In the genomic region with DNA sequence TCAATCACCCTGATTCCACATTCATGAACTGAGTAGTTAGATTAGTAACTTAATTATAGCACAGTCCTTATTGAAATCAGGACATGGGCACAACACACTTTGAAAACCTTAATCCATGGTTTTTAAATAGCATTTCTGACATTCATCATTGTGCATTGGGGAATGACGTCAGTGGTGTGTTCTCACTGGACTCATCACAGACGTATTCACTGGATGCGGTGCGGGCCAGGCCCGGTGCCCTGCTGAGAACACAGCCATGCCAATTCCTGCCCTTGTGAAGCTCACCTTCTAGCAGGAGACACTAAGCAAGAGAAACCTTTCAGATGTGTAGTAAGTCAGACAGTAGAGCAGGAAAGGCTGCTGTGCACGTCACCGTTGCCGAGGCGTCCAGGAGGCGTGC, we compare ENCODE assay signal across 13 cellular contexts. TPM values are rescaled to one million over a fixed set of nuclear protein-coding genes. Genes with fewer than 3 reads are reported as not detected.
DNase-seq lines count a peak whose midpoint lies in the region; ATAC-seq, FAIRE-seq and TF ChIP-seq lines count a peak whose summit lies in the region.
"Had no signal": no experiment of that assay in that cellular context is flagged by ENCODE, and none has a peak within 500 bp of the region (broad histone marks: within the 10 kb centered on the region; RNA-seq: fewer than 3 reads in every experiment).

No MANE protein-coding gene starts in this region.

- peak overlapping the region; percentile 61; the same call in 1 of the 2 replicates for H3K4me2 ChIP-seq in SK-N-SH
- H3K4me2 ChIP-seq in osteoblast (ENCODE audit: insufficient read depth, low read length), result peak overlapping the region; percentile 57

- H3K4me1 Mint-ChIP-seq in effector memory CD8-positive, alpha-beta T cell (ENCODE audit: low read depth in 2 of 2), result peaks cover 61 to 76% of the 10 kb centered on the region in 2 donors

- no peaks in the 10 kb centered on the region for H4K20me1 ChIP-seq in SK-N-SH (ENCODE audit: insufficient read depth)
- no peaks in the 10 kb centered on the region for H4K20me1 ChIP-seq in osteoblast (ENCODE audit: insufficient read depth, low read length)

- POLR2A ChIA-PET in SK-N-SH (lab: Yijun Ruan, JAX), result no interaction called here

- H3K79me2 ChIP-seq in SK-N-SH (ENCODE audit: insufficient read depth) (peaks cover 70% of the 10 kb centered on the region), osteoblast (ENCODE audit: insufficient read depth, low read length) (peaks cover 81% of the 10 kb centered on the region)

- H3K27me3 Mint-ChIP-seq in effector memory CD8-positive, alpha-beta T cell, result no peaks in the 10 kb centered on the region

- TF ChIP-seq EP300 in SK-N-SH (IDR thresholded peaks at IDR 0.05; ENCODE audit: borderline replicate concordance in 1 of 2, low read depth in 1 of 2, low read length in 1 of 2), result no peak

- H3K36me3 Mint-ChIP-seq in effector memory CD8-positive, alpha-beta T cell (ENCODE audit: insufficient read depth), result peaks cover 15% of the 10 kb centered on the region

- no peaks in the 10 kb centered on the region for H3K9me3 Mint-ChIP-seq in effector memory CD8-positive, alpha-beta T cell
- H3K9me3 Mint-ChIP-seq: endodermal cell had no signal

- no peaks in the 10 kb centered on the region for H3K9me2 ChIP-seq in SK-N-SH

- H3K36me3 ChIP-seq in SK-N-SH (replicated peaks in 1 of 2; ENCODE audit: control insufficient read depth in 1 of 2, insufficient read depth in 2 of 2, low read length in 1 of 2), result no peaks in the 10 kb centered on the region
- H3K36me3 ChIP-seq in RWPE2 (ENCODE audit: low read depth), result no peaks in the 10 kb centered on the region
- H3K36me3 ChIP-seq in osteoblast (ENCODE audit: insufficient read depth, low read length), result no peaks in the 10 kb centered on the region

- FAIRE-seq in RCC 7860 (lab: Jason Lieb, UNC), result no peak
- FAIRE-seq: GM12891 had no signal

- peak overlapping the region; percentile 2; the same call in 1 of the 2 replicates for H3K9ac ChIP-seq in SK-N-SH

- H3K4me3 ChIP-seq in SK-N-SH (ENCODE audit: low read depth in 2 of 2, low read length in 1 of 2) (no peak overlapping the region), RWPE2 (ENCODE audit: severe bottlenecking) (no peak overlapping the region), osteoblast (ENCODE audit: insufficient read depth, low read length) (no peak overlapping the region)

- H3K27me3 ChIP-seq in SK-N-SH (ENCODE audit: insufficient read depth) (no peaks in the 10 kb centered on the region), RWPE2 (ENCODE audit: insufficient read depth, poor library complexity, severe bottlenecking) (no peaks in the 10 kb centered on the region), osteoblast (ENCODE audit: insufficient read depth, low read length) (no peaks in the 10 kb centered on the region)

- peak overlapping the region; percentile 93 to 95 for H3K27ac Mint-ChIP-seq in effector memory CD8-positive, alpha-beta T cell
- H3K27ac Mint-ChIP-seq: endodermal cell had no signal

- H3K27ac ChIP-seq in SK-N-SH (ENCODE audit: low read depth in 2 of 2, low read length in 1 of 2), result peak overlapping the region in 1 of 2 experiments; percentile 71; a peak in 3 of 4 replicates
- H3K27ac ChIP-seq in RWPE2 (ENCODE audit: poor library complexity, severe bottlenecking), result peak overlapping the region; percentile 45
- H3K27ac ChIP-seq in osteoblast (ENCODE audit: low read depth, low read length), result peak overlapping the region; percentile 95
- H3K27ac ChIP-seq: 22Rv1 had no signal

- peaks cover 14% of the 10 kb centered on the region for H3F3A ChIP-seq in SK-N-SH (replicated peaks; ENCODE audit: insufficient read depth)

- CTCF ChIA-PET in SK-N-SH (lab: Yijun Ruan, JAX), result no interaction called here

- H3K9me3 ChIP-seq in SK-N-SH (no peaks in the 10 kb centered on the region), RWPE2 (ENCODE audit: severe bottlenecking) (no peaks in the 10 kb centered on the region), osteoblast (ENCODE audit: low read depth, low read length) (no peaks in the 10 kb centered on the region)

- TF ChIP-seq RAD21 in SK-N-SH (IDR thresholded peaks at IDR 0.05; ENCODE audit: low read length), result no peak

- H2AFZ ChIP-seq in SK-N-SH (ENCODE audit: low read depth), result no peak overlapping the region
- H2AFZ ChIP-seq in osteoblast (ENCODE audit: low read length), result no peak overlapping the region

- ATAC-seq in SK-N-SH treated with all-trans-retinoic acid at 6 μM for 48 hours (no peak), RWPE2 (ENCODE audit: low read depth) (no peak), GM18861 (IDR thresholded peaks at IDR 0.05; ENCODE audit: unreplicated experiment) (no peak)
- no peak for ATAC-seq in effector memory CD8-positive, alpha-beta T cell (replicated peaks)

- H3K4me1 ChIP-seq in SK-N-SH (ENCODE audit: control insufficient read depth in 1 of 2, insufficient read depth in 2 of 2, low read depth in 1 of 2, low read length in 1 of 2) (peaks cover 13 to 30% of the 10 kb centered on the region in 2 experiments; a peak in 2 of 4 replicates), RWPE2 (ENCODE audit: insufficient read depth, poor library complexity, severe bottlenecking) (peaks cover 20% of the 10 kb centered on the region), osteoblast (ENCODE audit: insufficient read depth, low read length) (peaks cover 43% of the 10 kb centered on the region)

- WGBS in SK-N-SH (ENCODE audit: low lambda C conversion rate), result 85% methylated on average over 10 of the region's 10 CpGs

- peak overlapping the region in 1 of 2 donors; percentile 50 for H3K4me3 Mint-ChIP-seq in effector memory CD8-positive, alpha-beta T cell
- H3K4me3 Mint-ChIP-seq: endodermal cell had no signal

- TF ChIP-seq CTCF in SK-N-SH (IDR thresholded peaks at IDR 0.05) (no peak), RWPE2 (IDR thresholded peaks at IDR 0.05; ENCODE audit: poor library complexity, severe bottlenecking) (no peak), osteoblast (IDR thresholded peaks at IDR 0.05; ENCODE audit: extremely low read depth, low read depth, low read length) (no peak)

- DNase-seq in SK-N-SH, result no peak
- no peak for DNase-seq in RWPE2 (ENCODE audit: low spot score)
- DNase-seq in effector memory CD8-positive, alpha-beta T cell, result no peak
- DNase-seq in osteoblast (ENCODE audit: insufficient read length, low spot score, missing footprints), result no peak
- DNase-seq in RCC 7860 (ENCODE audit: low spot score), result no peak
- DNase-seq in NCI-H1694 (lab: John Stamatoyannopoulos, UW), result no peak
- DNase-seq: DMS79, MM.1S had no signal

TF ChIP-seq in SK-N-SH, 30 proteins besides CTCF, POLR2A, EP300 and RAD21 (continues in another document):
- TF ChIP-seq NRF1 (IDR thresholded peaks at IDR 0.05; ENCODE audit: low read depth, low read length) (no peak), FOSL2 (IDR thresholded peaks at IDR 0.05; ENCODE audit: borderline replicate concordance, low read depth) (no peak), USF2 (IDR thresholded peaks at IDR 0.05; ENCODE audit: borderline replicate concordance, low read depth, low read length) (no peak), NFIC (IDR thresholded peaks at IDR 0.05; ENCODE audit: borderline replicate concordance) (no peak), PBX3 (IDR thresholded peaks at IDR 0.05) (no peak)

TF ChIP-seq in SK-N-SH treated with all-trans-retinoic acid at 6 μM for 48 hours, 23 proteins besides CTCF, POLR2A, EP300 and RAD21 (continues in another document):
- TF ChIP-seq ESRRG (CRISPR knock-in tag; IDR thresholded peaks at IDR 0.05), result no peak
- TF ChIP-seq, protein P1, sequence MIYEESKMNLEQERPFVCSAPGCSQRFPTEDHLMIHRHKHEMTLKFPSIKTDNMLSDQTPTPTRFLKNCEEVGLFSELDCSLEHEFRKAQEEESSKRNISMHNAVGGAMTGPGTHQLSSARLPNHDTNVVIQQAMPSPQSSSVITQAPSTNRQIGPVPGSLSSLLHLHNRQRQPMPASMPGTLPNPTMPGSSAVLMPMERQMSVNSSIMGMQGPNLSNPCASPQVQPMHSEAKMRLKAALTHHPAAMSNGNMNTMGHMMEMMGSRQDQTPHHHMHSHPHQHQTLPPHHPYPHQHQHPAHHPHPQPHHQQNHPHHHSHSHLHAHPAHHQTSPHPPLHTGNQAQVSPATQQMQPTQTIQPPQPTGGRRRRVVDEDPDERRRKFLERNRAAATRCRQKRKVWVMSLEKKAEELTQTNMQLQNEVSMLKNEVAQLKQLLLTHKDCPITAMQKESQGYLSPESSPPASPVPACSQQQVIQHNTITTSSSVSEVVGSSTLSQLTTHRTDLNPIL (CRISPR knock-in tag; IDR thresholded peaks at IDR 0.05; ENCODE audit: low read depth), result no peak
- TF ChIP-seq GLIS3 (CRISPR knock-in tag; IDR thresholded peaks at IDR 0.05), result no peak
- TF ChIP-seq, protein P2, sequence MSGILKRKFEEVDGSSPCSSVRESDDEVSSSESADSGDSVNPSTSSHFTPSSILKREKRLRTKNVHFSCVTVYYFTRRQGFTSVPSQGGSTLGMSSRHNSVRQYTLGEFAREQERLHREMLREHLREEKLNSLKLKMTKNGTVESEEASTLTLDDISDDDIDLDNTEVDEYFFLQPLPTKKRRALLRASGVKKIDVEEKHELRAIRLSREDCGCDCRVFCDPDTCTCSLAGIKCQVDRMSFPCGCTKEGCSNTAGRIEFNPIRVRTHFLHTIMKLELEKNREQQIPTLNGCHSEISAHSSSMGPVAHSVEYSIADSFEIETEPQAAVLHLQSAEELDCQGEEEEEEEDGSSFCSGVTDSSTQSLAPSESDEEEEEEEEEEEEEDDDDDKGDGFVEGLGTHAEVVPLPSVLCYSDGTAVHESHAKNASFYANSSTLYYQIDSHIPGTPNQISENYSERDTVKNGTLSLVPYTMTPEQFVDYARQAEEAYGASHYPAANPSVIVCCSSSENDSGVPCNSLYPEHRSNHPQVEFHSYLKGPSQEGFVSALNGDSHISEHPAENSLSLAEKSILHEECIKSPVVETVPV (CRISPR knock-in tag; IDR thresholded peaks at IDR 0.05), result no peak
- TF ChIP-seq ZFP30 (CRISPR knock-in tag; IDR thresholded peaks at IDR 0.05), result no peak
- no peak for TF ChIP-seq PPARA (CRISPR knock-in tag; IDR thresholded peaks at IDR 0.05; ENCODE audit: borderline replicate concordance)
- TF ChIP-seq RARB (CRISPR knock-in tag; IDR thresholded peaks at IDR 0.05), result no peak
- no peak for TF ChIP-seq ZFP3 (CRISPR knock-in tag; IDR thresholded peaks at IDR 0.05)
- TF ChIP-seq ZNF8 (CRISPR knock-in tag; IDR thresholded peaks at IDR 0.05), result no peak
- no peak for TF ChIP-seq ISL1 (CRISPR knock-in tag; IDR thresholded peaks at IDR 0.05)

RNA-seq across cellular contexts. Expression of gene BANP, which starts 12.8 kb away (rescaled TPM):
- 15.0 and 16.8 TPM in 2 replicates for polyA plus RNA-seq in SK-N-SH (2012; rRNA removed)
- polyA plus RNA-seq in SK-N-SH (2012; cell fraction: cytosol; rRNA removed), result 9.8 and 11.1 TPM in 2 replicates
- polyA plus RNA-seq in SK-N-SH (2012; cell fraction: nucleus; rRNA removed), result 42.8 and 46.7 TPM in 2 replicates
- 20.3 and 23.5 TPM in 2 replicates for total RNA-seq in osteoblast

RNA-seq across cellular contexts. Expression of gene CA5A, which starts 27.7 kb away (rescaled TPM):
- not detected in 2 replicates for polyA plus RNA-seq in SK-N-SH (2012; rRNA removed)
- polyA plus RNA-seq in SK-N-SH (2012; cell fraction: cytosol; rRNA removed), result not detected in 2 replicates
- polyA plus RNA-seq in SK-N-SH (2012; cell fraction: nucleus; rRNA removed), result not detected in 2 replicates
- not detected in 2 replicates for total RNA-seq in osteoblast
- total RNA-seq: endodermal cell had no signal
